In the genomic region with DNA sequence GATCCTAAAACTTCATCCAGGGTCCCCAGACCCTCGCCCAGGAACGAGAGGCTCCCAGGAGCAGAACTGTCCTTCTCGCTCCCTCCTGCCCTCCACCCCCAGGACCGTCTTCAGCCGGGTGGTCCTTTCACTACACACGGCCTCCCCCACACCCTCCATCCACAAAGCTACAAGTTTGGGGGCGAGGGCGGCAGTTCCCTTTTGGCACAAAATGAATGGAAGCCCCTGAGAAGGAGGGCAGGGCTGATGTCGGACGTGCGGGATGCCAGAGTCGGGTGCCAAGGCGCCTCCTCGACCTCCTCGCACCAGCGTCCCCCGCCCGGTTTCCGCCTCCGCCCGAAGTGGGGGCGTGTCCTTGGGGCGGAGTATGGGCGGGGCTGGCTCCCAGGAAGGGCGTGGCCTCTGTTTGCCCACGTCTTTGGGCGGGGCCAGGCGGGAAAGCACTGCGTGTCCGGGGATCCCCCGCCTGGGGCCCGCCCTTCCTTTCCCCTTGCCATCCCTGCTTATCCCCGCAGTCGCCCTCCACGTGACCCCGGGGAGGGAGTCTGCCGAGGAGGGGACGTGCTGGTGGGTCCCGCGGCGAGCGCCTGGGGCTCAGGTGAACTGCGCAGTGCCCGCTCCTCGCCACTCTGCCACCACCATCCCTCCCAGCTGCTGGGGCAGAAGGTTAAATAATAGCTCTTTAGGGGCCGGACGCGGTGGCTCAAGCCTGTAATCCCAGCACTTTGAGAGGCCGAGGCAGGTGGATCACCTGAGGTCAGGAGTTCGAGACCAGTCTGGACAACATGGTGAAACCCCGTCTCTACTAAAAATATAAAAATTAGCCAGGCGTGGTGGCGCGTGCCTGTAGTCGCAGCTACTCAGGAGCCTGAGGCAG, we compare ENCODE assay signal across 8 cellular contexts. TPM values are rescaled to one million over a fixed set of nuclear protein-coding genes. Genes with fewer than 3 reads are reported as not detected.
DNase-seq lines count a peak whose midpoint lies in the region; ATAC-seq and TF ChIP-seq lines count a peak whose summit lies in the region.

No MANE protein-coding gene starts in this region.

- no peaks in the 10 kb centered on the region for H3K36me3 ChIP-seq in thyroid gland

- H3K27ac Mint-ChIP-seq in activated naive CD4-positive, alpha-beta T cell treated with anti-CD3 and anti-CD28 coated beads, Interleukin-2, amount 50 U/mL, for 72 hours: peak overlapping the region; percentile 85 to 95
- peak overlapping the region; percentile 92 for H3K27ac Mint-ChIP-seq in osteocyte (ENCODE audit: unreplicated experiment)

- H3K27me3 ChIP-seq in thyroid gland: no peaks in the 10 kb centered on the region

- no peaks in the 10 kb centered on the region for H3K9me3 ChIP-seq in thyroid gland

- WGBS in thyroid gland, 2 donors: 11 to 18% methylated on average over 19 to 20 of the region's 55 CpGs

- intact Hi-C loops in thyroid gland (cut with DNase I): no loop called here

- peak overlapping the region; percentile 85 for H3K4me3 Mint-ChIP-seq in osteocyte (ENCODE audit: unreplicated experiment)

- H3K27ac ChIP-seq in thyroid gland: peak overlapping the region; percentile 80 to 95 (median 89)

- H3K9me3 Mint-ChIP-seq in activated naive CD4-positive, alpha-beta T cell treated with anti-CD3 and anti-CD28 coated beads, Interleukin-2, amount 50 U/mL, for 72 hours: no peaks in the 10 kb centered on the region
- no peaks in the 10 kb centered on the region for H3K9me3 Mint-ChIP-seq in osteocyte (ENCODE audit: unreplicated experiment)

- no peaks in the 10 kb centered on the region for H3K27me3 Mint-ChIP-seq in osteocyte (ENCODE audit: unreplicated experiment)

- H3K36me3 Mint-ChIP-seq in activated naive CD4-positive, alpha-beta T cell treated with anti-CD3 and anti-CD28 coated beads, Interleukin-2, amount 50 U/mL, for 72 hours: peaks cover 0 to 5% of the 10 kb centered on the region in 2 donors
- H3K36me3 Mint-ChIP-seq in osteocyte (ENCODE audit: unreplicated experiment): no peaks in the 10 kb centered on the region

- ATAC-seq in HG02610 (IDR thresholded peaks at IDR 0.05; ENCODE audit: unreplicated experiment) (peak; percentile 75), SK-N-SH treated with all-trans-retinoic acid at 6 μM for 48 hours (peak; percentile 70)
- peak; percentile 90 to 94 for ATAC-seq in activated naive CD4-positive, alpha-beta T cell treated with anti-CD3 and anti-CD28 coated beads, Interleukin-2, amount 50 U/mL, for 72 hours

- peaks cover 16 to 28% of the 10 kb centered on the region in 2 donors for H3K4me1 ChIP-seq in thyroid gland

- H3K4me1 Mint-ChIP-seq in osteocyte (ENCODE audit: unreplicated experiment): peaks cover 35% of the 10 kb centered on the region

- TF ChIP-seq POLR2A in thyroid gland (IDR thresholded peaks at IDR 0.05): peak in 1 of 2 donors; percentile 89

- DNase-seq in NCI-H1105 (lab: John Stamatoyannopoulos, UW): peak; percentile 92
- peak; percentile 97 to 100 for DNase-seq in activated naive CD4-positive, alpha-beta T cell treated with anti-CD3 and anti-CD28 coated beads, Interleukin-2, amount 50 U/mL, for 72 hours (ENCODE audit: low spot score in 2 of 2)
- peak; percentile 95 for DNase-seq in glomerular visceral epithelial cell (ENCODE audit: extremely low spot score)
- peak; percentile 98 for DNase-seq in osteocyte (ENCODE audit: extremely low spot score, unreplicated experiment)
- peak; percentile 94 for DNase-seq in thyroid gland

- TF ChIP-seq CTCF in osteocyte (IDR thresholded peaks at IDR 0.05): no peak
- TF ChIP-seq CTCF in thyroid gland (IDR thresholded peaks at IDR 0.05): no peak

- H3K4me3 ChIP-seq in GM08714 (ENCODE audit: low read length): peak overlapping the region; percentile 39; the same call in 1 of the 2 replicates
- peak overlapping the region; percentile 23 to 76 (median 27) for H3K4me3 ChIP-seq in thyroid gland (replicated peaks in 1 of 3)

TF ChIP-seq in SK-N-SH treated with all-trans-retinoic acid at 6 μM for 48 hours, 23 proteins besides CTCF, POLR2A, EP300 and RAD21 (continues in another document):
- no peak for TF ChIP-seq OSR1 (CRISPR knock-in tag; IDR thresholded peaks at IDR 0.05)
- TF ChIP-seq, protein P1, sequence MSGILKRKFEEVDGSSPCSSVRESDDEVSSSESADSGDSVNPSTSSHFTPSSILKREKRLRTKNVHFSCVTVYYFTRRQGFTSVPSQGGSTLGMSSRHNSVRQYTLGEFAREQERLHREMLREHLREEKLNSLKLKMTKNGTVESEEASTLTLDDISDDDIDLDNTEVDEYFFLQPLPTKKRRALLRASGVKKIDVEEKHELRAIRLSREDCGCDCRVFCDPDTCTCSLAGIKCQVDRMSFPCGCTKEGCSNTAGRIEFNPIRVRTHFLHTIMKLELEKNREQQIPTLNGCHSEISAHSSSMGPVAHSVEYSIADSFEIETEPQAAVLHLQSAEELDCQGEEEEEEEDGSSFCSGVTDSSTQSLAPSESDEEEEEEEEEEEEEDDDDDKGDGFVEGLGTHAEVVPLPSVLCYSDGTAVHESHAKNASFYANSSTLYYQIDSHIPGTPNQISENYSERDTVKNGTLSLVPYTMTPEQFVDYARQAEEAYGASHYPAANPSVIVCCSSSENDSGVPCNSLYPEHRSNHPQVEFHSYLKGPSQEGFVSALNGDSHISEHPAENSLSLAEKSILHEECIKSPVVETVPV (CRISPR knock-in tag; IDR thresholded peaks at IDR 0.05): no peak
- TF ChIP-seq GLIS3 (CRISPR knock-in tag; IDR thresholded peaks at IDR 0.05): no peak
- no peak for TF ChIP-seq ZFP30 (CRISPR knock-in tag; IDR thresholded peaks at IDR 0.05)
- TF ChIP-seq, protein P2, sequence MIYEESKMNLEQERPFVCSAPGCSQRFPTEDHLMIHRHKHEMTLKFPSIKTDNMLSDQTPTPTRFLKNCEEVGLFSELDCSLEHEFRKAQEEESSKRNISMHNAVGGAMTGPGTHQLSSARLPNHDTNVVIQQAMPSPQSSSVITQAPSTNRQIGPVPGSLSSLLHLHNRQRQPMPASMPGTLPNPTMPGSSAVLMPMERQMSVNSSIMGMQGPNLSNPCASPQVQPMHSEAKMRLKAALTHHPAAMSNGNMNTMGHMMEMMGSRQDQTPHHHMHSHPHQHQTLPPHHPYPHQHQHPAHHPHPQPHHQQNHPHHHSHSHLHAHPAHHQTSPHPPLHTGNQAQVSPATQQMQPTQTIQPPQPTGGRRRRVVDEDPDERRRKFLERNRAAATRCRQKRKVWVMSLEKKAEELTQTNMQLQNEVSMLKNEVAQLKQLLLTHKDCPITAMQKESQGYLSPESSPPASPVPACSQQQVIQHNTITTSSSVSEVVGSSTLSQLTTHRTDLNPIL (CRISPR knock-in tag; IDR thresholded peaks at IDR 0.05; ENCODE audit: low read depth): no peak; the same call in 1 of the 2 replicates
- TF ChIP-seq, protein P3, sequence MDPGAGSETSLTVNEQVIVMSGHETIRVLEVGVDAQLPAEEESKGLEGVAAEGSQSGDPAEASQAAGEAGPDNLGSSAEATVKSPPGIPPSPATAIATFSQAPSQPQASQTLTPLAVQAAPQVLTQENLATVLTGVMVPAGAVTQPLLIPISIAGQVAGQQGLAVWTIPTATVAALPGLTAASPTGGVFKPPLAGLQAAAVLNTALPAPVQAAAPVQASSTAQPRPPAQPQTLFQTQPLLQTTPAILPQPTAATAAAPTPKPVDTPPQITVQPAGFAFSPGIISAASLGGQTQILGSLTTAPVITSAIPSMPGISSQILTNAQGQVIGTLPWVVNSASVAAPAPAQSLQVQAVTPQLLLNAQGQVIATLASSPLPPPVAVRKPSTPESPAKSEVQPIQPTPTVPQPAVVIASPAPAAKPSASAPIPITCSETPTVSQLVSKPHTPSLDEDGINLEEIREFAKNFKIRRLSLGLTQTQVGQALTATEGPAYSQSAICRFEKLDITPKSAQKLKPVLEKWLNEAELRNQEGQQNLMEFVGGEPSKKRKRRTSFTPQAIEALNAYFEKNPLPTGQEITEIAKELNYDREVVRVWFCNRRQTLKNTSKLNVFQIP (CRISPR knock-in tag; IDR thresholded peaks at IDR 0.05; ENCODE audit: borderline replicate concordance, low read depth): no peak
- no peak for TF ChIP-seq ZFP3 (CRISPR knock-in tag; IDR thresholded peaks at IDR 0.05)
- TF ChIP-seq PPARA (CRISPR knock-in tag; IDR thresholded peaks at IDR 0.05; ENCODE audit: borderline replicate concordance): no peak
- no peak for TF ChIP-seq SNAI2 (CRISPR knock-in tag; IDR thresholded peaks at IDR 0.05)
- no peak for TF ChIP-seq ARNTL (CRISPR knock-in tag; IDR thresholded peaks at IDR 0.05; ENCODE audit: borderline replicate concordance, low read depth)

RNA-seq across cellular contexts. Expression of a gene that starts 0.9 kb away (rescaled TPM):
- 10 to 100 TPM; 15.2 to 41.8 TPM for total RNA-seq in activated naive CD4-positive, alpha-beta T cell treated with anti-CD3 and anti-CD28 coated beads, Interleukin-2, amount 50 U/mL, for 72 hours
- total RNA-seq in osteocyte: 130 and 131 TPM in 2 replicates
- 100 to 1,000 TPM in 2 of 4 donors, 10 to 100 TPM in 2; 70.7 to 125 (median 91.4) TPM for total RNA-seq in thyroid gland

RNA-seq across cellular contexts. Expression of a gene that starts 6.1 kb away (rescaled TPM):
- 10 to 100 TPM in 1 of 2 donors, 1 to 10 TPM in 1; 2.2 to 16.8 TPM for total RNA-seq in activated naive CD4-positive, alpha-beta T cell treated with anti-CD3 and anti-CD28 coated beads, Interleukin-2, amount 50 U/mL, for 72 hours
- total RNA-seq in osteocyte: not detected in 2 replicates
- 1 to 10 TPM in 3 of 4 donors, under 1 TPM in 1; 0.67 to 7.6 (median 2.7) TPM for total RNA-seq in thyroid gland

RNA-seq across cellular contexts. Expression of a gene that starts 13.3 kb away (rescaled TPM):
- total RNA-seq in activated naive CD4-positive, alpha-beta T cell treated with anti-CD3 and anti-CD28 coated beads, Interleukin-2, amount 50 U/mL, for 72 hours: 10 to 100 TPM; 63.9 to 64.0 TPM
- total RNA-seq in osteocyte (63.7 and 68.5 TPM in 2 replicates), thyroid gland (10 to 100 TPM; 31.8 to 61.9 (median 42.5) TPM)

RNA-seq across cellular contexts. Expression of a gene that starts 14.8 kb away (rescaled TPM):
- total RNA-seq in activated naive CD4-positive, alpha-beta T cell treated with anti-CD3 and anti-CD28 coated beads, Interleukin-2, amount 50 U/mL, for 72 hours: 100 to 1,000 TPM in 1 of 2 donors, 10 to 100 TPM in 1; 69.4 to 101 TPM
- total RNA-seq in osteocyte (92.4 and 92.8 TPM in 2 replicates), thyroid gland (100 to 1,000 TPM in 2 of 4 donors, 10 to 100 TPM in 2; 65.9 to 128 (median 109) TPM)

RNA-seq across cellular contexts. Expression of a gene that starts 15.5 kb away (rescaled TPM):
- 1,000 to 10,000 TPM in 1 of 2 donors, 100 to 1,000 TPM in 1; 855 to 1,265 TPM for total RNA-seq in activated naive CD4-positive, alpha-beta T cell treated with anti-CD3 and anti-CD28 coated beads, Interleukin-2, amount 50 U/mL, for 72 hours
- total RNA-seq in osteocyte (939 and 946 TPM in 2 replicates), thyroid gland (100 to 1,000 TPM; 330 to 581 (median 494) TPM)

Comparison
In these comparisons a context has a peak if more than half of its experiments do, and no peak if none do; other contexts are left out.
1. Peak in every context shown above with its lines: DNase-seq, ATAC-seq, H3K4me3 ChIP-seq and H3K27ac ChIP-seq.